20 cellular contexts compared by ENCODE assay signal in genomic region chr14:52153939-52154338, GRCh38.
DNase-seq lines count a peak whose midpoint lies in the region; ATAC-seq and TF ChIP-seq lines count a peak whose summit lies in the region.
"Had no signal": no experiment of that assay in that cellular context is flagged by ENCODE, and none has a peak within 500 bp of the region (broad histone marks: within the 10 kb centered on the region; RNA-seq: fewer than 3 reads in every experiment).

No MANE protein-coding gene starts in this region.

- H3K9me3 ChIP-seq in DND-41 (ENCODE audit: insufficient read depth, low read length, severe bottlenecking) (no peaks in the 10 kb centered on the region), SU-DHL-6 (ENCODE audit: insufficient read depth, low read length) (no peaks in the 10 kb centered on the region), endodermal cell (ENCODE audit: control insufficient read depth, low read length) (no peaks in the 10 kb centered on the region)
- no peaks in the 10 kb centered on the region for H3K9me3 ChIP-seq in naive thymus-derived CD4-positive, alpha-beta T cell (ENCODE audit: control insufficient read depth in 2 of 3, low read length in 3 of 3)
- H3K9me3 ChIP-seq: transverse colon had no signal

- H3K79me2 ChIP-seq in DND-41 (ENCODE audit: insufficient read depth, low read length) (no peaks in the 10 kb centered on the region), SU-DHL-6 (ENCODE audit: insufficient read depth, low read length) (no peaks in the 10 kb centered on the region)

- 88% methylated on average over 1 of the region's 1 CpG; no CpG with 5 or more reads in 1 of the 2 experiments for whole genome bisulfite sequencing in endodermal cell (ENCODE audit: insufficient coverage in 1 of 2, insufficient read length in 1 of 2), 2 experiments

- peaks cover 28% of the 10 kb centered on the region for H3K4me1 ChIP-seq in DND-41 (ENCODE audit: insufficient read depth, low read length)
- peaks cover 19 to 36% of the 10 kb centered on the region in 2 donors for H3K4me1 ChIP-seq in naive thymus-derived CD4-positive, alpha-beta T cell (ENCODE audit: control insufficient read depth in 2 of 2, insufficient read depth in 2 of 2, low read length in 2 of 2)
- no peaks in the 10 kb centered on the region for H3K4me1 ChIP-seq in endodermal cell (ENCODE audit: control insufficient read depth, insufficient read depth, low read length)

- no peaks in the 10 kb centered on the region for H3K27me3 ChIP-seq in DND-41 (ENCODE audit: insufficient read depth, low read length, poor library complexity)
- no peaks in the 10 kb centered on the region for H3K27me3 ChIP-seq in SU-DHL-6 (ENCODE audit: low read length)
- no peaks in the 10 kb centered on the region for H3K27me3 ChIP-seq in naive thymus-derived CD4-positive, alpha-beta T cell (ENCODE audit: control insufficient read depth in 2 of 2, insufficient read depth in 2 of 2, low read length in 2 of 2)
- no peaks in the 10 kb centered on the region for H3K27me3 ChIP-seq in endodermal cell (ENCODE audit: control insufficient read depth, insufficient read depth, low read length, poor library complexity, severe bottlenecking)
- H3K27me3 ChIP-seq: transverse colon had no signal

- CTCF ChIA-PET in naive thymus-derived CD4-positive, alpha-beta T cell (lab: Charles Lee), result no interaction called here

- peak; percentile 41 for DNase-seq in DND-41
- peak; percentile 29 for DNase-seq in NCI-H1436 treated with DMSO at 0.1 percent for 48 hours (lab: John Stamatoyannopoulos, UW)
- peak in 1 of 9 donors; percentile 16 for DNase-seq in naive thymus-derived CD4-positive, alpha-beta T cell
- DNase-seq in endodermal cell, result no peak
- DNase-seq in foreskin fibroblast, result no peak
- no peak for DNase-seq in head of caudate nucleus
- DNase-seq: activated CD4-positive, alpha-beta memory T cell treated with anti-CD3 and anti-CD28 coated beads for 36 hours; activated CD4-positive, CD25-positive, alpha-beta regulatory T cell; activated naive CD4-positive, alpha-beta T cell treated with anti-CD3 and anti-CD28 coated beads for 36 hours; activated T-cell treated with anti-CD3 and anti-CD28 coated beads, Interleukin-2, amount 50 U/mL, for 1 hour; H7; Karpas-422; NCI-H226; stimulated activated naive CD4-positive, alpha-beta T cell treated with Interleukin-2 at 50 U/mL for 16 hours; T-helper 9 cell; transverse colon had no signal

- H3K9ac ChIP-seq in DND-41 (ENCODE audit: low read depth, low read length), result no peak overlapping the region
- no peak overlapping the region for H3K9ac ChIP-seq in SU-DHL-6 (ENCODE audit: low read length)
- H3K9ac ChIP-seq in endodermal cell (ENCODE audit: extremely low read depth, low read length, poor library complexity, severe bottlenecking), result no peak overlapping the region

- no peak overlapping the region for H3K4me3 ChIP-seq in DND-41 (ENCODE audit: low read depth in 1 of 2, low read length in 2 of 2)
- no peak overlapping the region for H3K4me3 ChIP-seq in SU-DHL-6 (ENCODE audit: insufficient read depth, low read length, poor library complexity, severe bottlenecking)
- peak overlapping the region; percentile 10 for H3K4me3 ChIP-seq in naive thymus-derived CD4-positive, alpha-beta T cell (ENCODE audit: low read length)
- H3K4me3 ChIP-seq in endodermal cell (ENCODE audit: low read length), result no peak overlapping the region
- H3K4me3 ChIP-seq in foreskin fibroblast (ENCODE audit: low read depth in 1 of 2, low read length in 2 of 2), result no peak overlapping the region
- H3K4me3 ChIP-seq: SK-N-MC, transverse colon had no signal

- peaks cover 0 to 7% (median 0%) of the 10 kb centered on the region in 5 donors for H3K36me3 Mint-ChIP-seq in naive thymus-derived CD4-positive, alpha-beta T cell
- H3K36me3 Mint-ChIP-seq in endodermal cell (ENCODE audit: low read depth), result no peaks in the 10 kb centered on the region
- H3K36me3 Mint-ChIP-seq: activated CD4-positive, alpha-beta memory T cell treated with anti-CD3 and anti-CD28 coated beads for 36 hours had no signal

- peaks cover 8 to 45% (median 18%) of the 10 kb centered on the region in 7 donors for H3K4me1 Mint-ChIP-seq in naive thymus-derived CD4-positive, alpha-beta T cell
- H3K4me1 Mint-ChIP-seq in endodermal cell, result no peaks in the 10 kb centered on the region
- H3K4me1 Mint-ChIP-seq: neural crest cell had no signal

- H3K9me3 Mint-ChIP-seq in naive thymus-derived CD4-positive, alpha-beta T cell, result peaks cover 0 to 8% (median 0%) of the 10 kb centered on the region in 11 donors
- H3K9me3 Mint-ChIP-seq in endodermal cell, result no peaks in the 10 kb centered on the region
- H3K9me3 Mint-ChIP-seq: activated CD4-positive, alpha-beta memory T cell treated with anti-CD3 and anti-CD28 coated beads for 36 hours; activated naive CD4-positive, alpha-beta T cell treated with anti-CD3 and anti-CD28 coated beads for 36 hours had no signal

- H4K20me1 ChIP-seq in DND-41 (ENCODE audit: insufficient read depth, low read length), result no peaks in the 10 kb centered on the region
- H4K20me1 ChIP-seq in SU-DHL-6 (ENCODE audit: low read depth, low read length), result no peaks in the 10 kb centered on the region

- no peaks in the 10 kb centered on the region for H3K9me2 ChIP-seq in SU-DHL-6 (replicated peaks; ENCODE audit: insufficient read depth, low read length)

- intact Hi-C loops in naive thymus-derived CD4-positive, alpha-beta T cell (cut with micrococcal nuclease), result no loop called here
- intact Hi-C loops in head of caudate nucleus (cut with DNase I), result no loop called here

- H3K4me3 Mint-ChIP-seq in naive thymus-derived CD4-positive, alpha-beta T cell, result peak overlapping the region in 7 of 10 donors; percentile 0 to 30 (median 9)
- H3K4me3 Mint-ChIP-seq in endodermal cell, result no peak overlapping the region
- H3K4me3 Mint-ChIP-seq: activated CD4-positive, alpha-beta memory T cell treated with anti-CD3 and anti-CD28 coated beads for 36 hours; activated naive CD4-positive, alpha-beta T cell treated with anti-CD3 and anti-CD28 coated beads for 36 hours; neural crest cell had no signal

- H3K27me3 Mint-ChIP-seq in naive thymus-derived CD4-positive, alpha-beta T cell, result peaks cover 0 to 22% (median 9%) of the 10 kb centered on the region in 5 donors
- H3K27me3 Mint-ChIP-seq in endodermal cell (ENCODE audit: insufficient read depth), result peaks cover 2% of the 10 kb centered on the region

- H3K4me2 ChIP-seq in DND-41 (ENCODE audit: insufficient read depth, low read length) (no peak overlapping the region), SU-DHL-6 (ENCODE audit: low read depth, low read length, poor library complexity, severe bottlenecking) (peak overlapping the region; percentile 23)

- H3K36me3 ChIP-seq in DND-41 (ENCODE audit: insufficient read depth, low read length) (no peaks in the 10 kb centered on the region), SU-DHL-6 (ENCODE audit: low read length) (no peaks in the 10 kb centered on the region), endodermal cell (ENCODE audit: control insufficient read depth, insufficient read depth, low read length) (no peaks in the 10 kb centered on the region)
- no peaks in the 10 kb centered on the region for H3K36me3 ChIP-seq in naive thymus-derived CD4-positive, alpha-beta T cell (ENCODE audit: control insufficient read depth in 2 of 3, insufficient read depth in 3 of 3, low read length in 3 of 3)
- H3K36me3 ChIP-seq: transverse colon had no signal

- peak; percentile 14 for TF ChIP-seq CTCF in DND-41 (IDR thresholded peaks at IDR 0.05; ENCODE audit: borderline replicate concordance, extremely low read depth, low read length, poor library complexity, severe bottlenecking)
- TF ChIP-seq CTCF in SU-DHL-6 (IDR thresholded peaks at IDR 0.05; ENCODE audit: insufficient read depth, low read length, poor library complexity, severe bottlenecking), result no peak
- TF ChIP-seq CTCF in endodermal cell (conservative IDR thresholded peaks at IDR 0.05), result no peak
- no peak for TF ChIP-seq CTCF in foreskin fibroblast (IDR thresholded peaks at IDR 0.05; ENCODE audit: low read depth, low read length)

- POLR2A ChIA-PET in naive thymus-derived CD4-positive, alpha-beta T cell (lab: Charles Lee), result no interaction called here

- no peak overlapping the region for H2AFZ ChIP-seq in DND-41 (ENCODE audit: low read depth, low read length)
- H2AFZ ChIP-seq in SU-DHL-6 (ENCODE audit: low read depth, low read length, severe bottlenecking), result peak overlapping the region; percentile 47

- H3K27ac ChIP-seq in DND-41 (ENCODE audit: low read length), result peak overlapping the region; percentile 53
- no peak overlapping the region for H3K27ac ChIP-seq in SU-DHL-6 (ENCODE audit: low read depth, low read length)
- H3K27ac ChIP-seq in naive thymus-derived CD4-positive, alpha-beta T cell (ENCODE audit: low read depth, low read length), result no peak overlapping the region
- no peak overlapping the region for H3K27ac ChIP-seq in endodermal cell (ENCODE audit: low read depth, low read length)
- H3K27ac ChIP-seq: SK-N-MC, transverse colon had no signal

- peak; percentile 79 for ATAC-seq in DND-41 (ENCODE audit: insufficient read depth, low read depth)
- no peak for ATAC-seq in naive thymus-derived CD4-positive, alpha-beta T cell

- H3F3A ChIP-seq in SU-DHL-6 (ENCODE audit: insufficient read depth), result no peaks in the 10 kb centered on the region

- peak overlapping the region in 5 of 9 donors; percentile 6 to 60 (median 28) for H3K27ac Mint-ChIP-seq in naive thymus-derived CD4-positive, alpha-beta T cell
- no peak overlapping the region for H3K27ac Mint-ChIP-seq in endodermal cell
- H3K27ac Mint-ChIP-seq: activated CD4-positive, alpha-beta memory T cell treated with anti-CD3 and anti-CD28 coated beads for 36 hours; activated naive CD4-positive, alpha-beta T cell treated with anti-CD3 and anti-CD28 coated beads for 36 hours; progenitor cell of endocrine pancreas had no signal

Comparison
In these comparisons a context has a peak if more than half of its experiments do, and no peak if none do; other contexts are left out.
1. DNase-seq: peak in DND-41 (single experiment) and NCI-H1436 treated with DMSO at 0.1 percent for 48 hours (single experiment); none in endodermal cell (single experiment), foreskin fibroblast (0 of 2) and head of caudate nucleus (0 of 42).